Comparison of ENCODE assay signal across 15 cellular contexts in the genomic region with DNA sequence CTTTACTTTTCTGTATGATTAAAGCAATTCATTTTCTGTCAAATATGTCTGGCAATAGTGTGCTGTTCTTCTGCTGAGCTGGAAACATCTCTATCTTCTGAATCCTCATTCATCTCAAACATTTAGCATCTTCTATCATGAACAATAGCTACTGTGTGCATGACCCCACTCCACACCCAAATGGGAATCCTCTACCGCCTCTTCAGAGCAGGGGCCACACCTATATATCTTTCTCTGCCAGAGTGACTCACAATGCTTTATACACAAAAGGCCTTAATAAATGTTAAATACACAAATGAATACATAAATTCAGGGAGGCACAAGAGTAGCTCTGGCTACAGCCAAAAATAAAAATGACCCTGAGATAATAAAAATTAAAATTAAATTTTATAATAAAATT.
"Had no signal": no experiment of that assay in that cellular context is flagged by ENCODE, and none has a peak within 500 bp of the region (broad histone marks: within the 10 kb centered on the region; RNA-seq: fewer than 3 reads in every experiment).

No MANE protein-coding gene starts in this region.

- H3K9me3 ChIP-seq: colonic mucosa, lower lobe of right lung, pancreas, tibial nerve, vagina had no signal

- ATAC-seq: activated T-cell treated with anti-CD3 and anti-CD28 coated beads, Interleukin-2, amount 50 U/mL, for 4 hours; lower lobe of right lung; pancreas; stimulated activated naive B cell treated with anti-CD40 and anti-IgM and Interleukin-4, amounts not matched to agents 10 μg/mL and 1 μg/mL and 100 μg/mL, for 72 hours had no signal

- H3K27ac ChIP-seq: colonic mucosa, lower lobe of right lung, pancreas, tibial nerve, vagina had no signal

- H3K4me1 ChIP-seq: colonic mucosa, lower lobe of right lung, tibial nerve had no signal

- H3K4me3 ChIP-seq: colonic mucosa, lower lobe of right lung, pancreas, tibial nerve, vagina had no signal

- DNase-seq: activated CD4-positive, alpha-beta memory T cell treated with anti-CD3 and anti-CD28 coated beads, Interleukin-2, amount 10 ng/mL, durations not matched to agents 7 days and 5 days; activated effector memory CD4-positive, alpha-beta T cell treated with Interleukin-2 at 50 U/mL for 16 hours; activated naive CD4-positive, alpha-beta T cell treated with anti-CD3 and anti-CD28 coated beads, Interleukin-2, amount 50 U/mL, for 16 hours; activated T-cell treated with anti-CD3 and anti-CD28 coated beads, Interleukin-2, amount 50 U/mL, for 4 hours; colonic mucosa; foreskin melanocyte; lower lobe of right lung; pancreas; stimulated activated CD4-positive, alpha-beta T cell treated with anti-CD3 and anti-CD28 coated beads, Interleukin-2, amount 100 ng/mL, for 48 hours; stimulated activated naive B cell treated with anti-CD40 and anti-IgM and Interleukin-4, amounts not matched to agents 10 μg/mL and 1 μg/mL and 100 μg/mL, for 72 hours; substantia nigra; T-helper 1 cell; T1000 had no signal

- H3K36me3 ChIP-seq: colonic mucosa, lower lobe of right lung, pancreas, tibial nerve, vagina had no signal

- H3K27me3 ChIP-seq: vagina had no signal
